In genomic region chr3:55198554-55198953, GRCh38 we compare ENCODE assay signal across 17 cellular contexts.
DNase-seq lines count a peak whose midpoint lies in the region; ATAC-seq and TF ChIP-seq lines count a peak whose summit lies in the region.
"Had no signal": no experiment of that assay in that cellular context is flagged by ENCODE, and none has a peak within 500 bp of the region (broad histone marks: within the 10 kb centered on the region; RNA-seq: fewer than 3 reads in every experiment).

No MANE protein-coding gene starts in this region.

- TF ChIP-seq CTCF in AG09319 (IDR thresholded peaks at IDR 0.05; ENCODE audit: low read depth, low read length) (no peak), left lung (IDR thresholded peaks at IDR 0.05) (no peak)

- H3K27ac ChIP-seq in left lung: no peak overlapping the region
- H3K27ac ChIP-seq: adrenal gland, C4-2B had no signal

- no peaks in the 10 kb centered on the region for H3K4me1 ChIP-seq in left lung
- H3K4me1 ChIP-seq: adrenal gland had no signal

- H3K9me3 ChIP-seq in MG63 (no peaks in the 10 kb centered on the region), left lung (no peaks in the 10 kb centered on the region)
- H3K9me3 ChIP-seq: adrenal gland had no signal

- no peaks in the 10 kb centered on the region for H3K27me3 ChIP-seq in MG63
- H3K27me3 ChIP-seq in left lung: no peaks in the 10 kb centered on the region
- H3K27me3 ChIP-seq: adrenal gland had no signal

- DNase-seq in AG09319 (ENCODE audit: extremely low read depth, low read depth): peak; percentile 71
- DNase-seq in MG63: peak; percentile 37
- peak; percentile 70 for DNase-seq in astrocyte of the hippocampus (ENCODE audit: low read depth, low spot score)
- no peak for DNase-seq in left lung
- no peak for DNase-seq in stimulated activated naive CD4-positive, alpha-beta T cell treated with Interleukin-2 at 50 U/mL for 16 hours (lab: John Stamatoyannopoulos, UW)
- DNase-seq in activated CD8-positive, alpha-beta memory T cell treated with anti-CD3 and anti-CD28 coated beads, Interleukin-2, amount 50 U/mL, for 48 hours: no peak
- no peak for DNase-seq in KG1 (lab: John Stamatoyannopoulos, UW)
- DNase-seq: activated T-cell treated with anti-CD3 and anti-CD28 coated beads for 4 hours; adrenal gland; effector CD8-positive, alpha-beta T cell; GF-D8; head of caudate nucleus; NCI-H1048; NCI-H510A; nucleus accumbens had no signal

- H3K4me3 ChIP-seq in MG63: no peak overlapping the region
- no peak overlapping the region for H3K4me3 ChIP-seq in left lung
- H3K4me3 ChIP-seq: adrenal gland had no signal

- H3K36me3 ChIP-seq in MG63 (no peaks in the 10 kb centered on the region), left lung (no peaks in the 10 kb centered on the region)
- H3K36me3 ChIP-seq: adrenal gland had no signal

- intact Hi-C loops in left lung (cut with DNase I): no loop called here

- ATAC-seq in left lung (peak; percentile 18), HG02759 (IDR thresholded peaks at IDR 0.05; ENCODE audit: unreplicated experiment) (no peak)

Comparison
In these comparisons a context has a peak if more than half of its experiments do, and no peak if none do; other contexts are left out.
1. DNase-seq: peak in AG09319 (single experiment), MG63 (single experiment) and astrocyte of the hippocampus (single experiment); none in left lung (0 of 2), stimulated activated naive CD4-positive, alpha-beta T cell treated with Interleukin-2 at 50 U/mL for 16 hours (single experiment), activated CD8-positive, alpha-beta memory T cell treated with anti-CD3 and anti-CD28 coated beads, Interleukin-2, amount 50 U/mL, for 48 hours (single experiment) and KG1 (single experiment).